ENCODE assay signal across 26 cellular contexts in genomic region chrX:69565247-69565815, GRCh38.
"Had no signal": no experiment of that assay in that cellular context is flagged by ENCODE, and none has a peak within 500 bp of the region (broad histone marks: within the 10 kb centered on the region; RNA-seq: fewer than 3 reads in every experiment).

No MANE protein-coding gene starts in this region.

- H3K79me2 ChIP-seq: parathyroid adenoma had no signal

- H3K27me3 Mint-ChIP-seq: memory B cell, type B pancreatic cell had no signal

- H3K9me3 ChIP-seq: esophagus muscularis mucosa, mucosa of descending colon, prostate gland, sigmoid colon, thyroid gland had no signal

- H3K27ac Mint-ChIP-seq: effector memory CD8-positive, alpha-beta T cell; memory B cell; mesothelial cell of epicardium; naive B cell; natural killer cell treated with Interleukin-12 subunit alpha and Interleukin-12 subunit beta and Interleukin-15 and Interleukin-18, amount 100 ng/mL, for 72 hours; neural progenitor cell; stimulated activated effector memory CD8-positive, alpha-beta T cell treated with anti-CD3 and anti-CD28 coated beads, Interleukin-12 subunit alpha, Interleukin-12 subunit beta, amount 100 ng/mL, for 72 hours; type B pancreatic cell had no signal

- H3K4me1 ChIP-seq: esophagus muscularis mucosa, neural progenitor cell, parathyroid adenoma, prostate gland, sigmoid colon, stomach, thyroid gland had no signal

- H3K36me3 Mint-ChIP-seq: memory B cell; mesothelial cell of epicardium; naive B cell; natural killer cell treated with Interleukin-12 subunit alpha and Interleukin-12 subunit beta and Interleukin-15 and Interleukin-18, amount 100 ng/mL, for 72 hours; neural progenitor cell; stimulated activated effector memory CD8-positive, alpha-beta T cell treated with anti-CD3 and anti-CD28 coated beads, Interleukin-12 subunit alpha, Interleukin-12 subunit beta, amount 100 ng/mL, for 72 hours; type B pancreatic cell had no signal

- H3K4me3 Mint-ChIP-seq: effector memory CD8-positive, alpha-beta T cell; memory B cell; mesothelial cell of epicardium; naive B cell; natural killer cell treated with Interleukin-12 subunit alpha and Interleukin-12 subunit beta and Interleukin-15 and Interleukin-18, amount 100 ng/mL, for 72 hours; neural progenitor cell; stimulated activated effector memory CD8-positive, alpha-beta T cell treated with anti-CD3 and anti-CD28 coated beads, Interleukin-12 subunit alpha, Interleukin-12 subunit beta, amount 100 ng/mL, for 72 hours; type B pancreatic cell had no signal

- H3K9me3 Mint-ChIP-seq: memory B cell; naive B cell; natural killer cell treated with Interleukin-12 subunit alpha and Interleukin-12 subunit beta and Interleukin-15 and Interleukin-18, amount 100 ng/mL, for 72 hours; stimulated activated effector memory CD8-positive, alpha-beta T cell treated with anti-CD3 and anti-CD28 coated beads, Interleukin-12 subunit alpha, Interleukin-12 subunit beta, amount 100 ng/mL, for 72 hours; type B pancreatic cell had no signal

- ATAC-seq: effector memory CD8-positive, alpha-beta T cell; left lobe of liver; mucosa of descending colon; natural killer cell treated with Interleukin-12 subunit alpha and Interleukin-12 subunit beta and Interleukin-15 and Interleukin-18, amount 100 ng/mL, for 72 hours; right cardiac atrium; stimulated activated effector memory CD8-positive, alpha-beta T cell treated with anti-CD3 and anti-CD28 coated beads, Interleukin-12 subunit alpha, Interleukin-12 subunit beta, amount 100 ng/mL, for 72 hours had no signal

- H3K4me1 Mint-ChIP-seq: memory B cell; naive B cell; neural progenitor cell; stimulated activated effector memory CD8-positive, alpha-beta T cell treated with anti-CD3 and anti-CD28 coated beads, Interleukin-12 subunit alpha, Interleukin-12 subunit beta, amount 100 ng/mL, for 72 hours had no signal

- DNase-seq: cortex of kidney; effector memory CD8-positive, alpha-beta T cell; foreskin melanocyte; glutamatergic neuron; kidney; mucosa of descending colon; naive B cell; right cardiac atrium; sigmoid colon; stimulated activated CD4-positive, alpha-beta T cell treated with anti-CD3 and anti-CD28 coated beads, Interleukin-2, amount 100 ng/mL, for 24 hours; stimulated activated CD4-positive, alpha-beta T cell treated with anti-CD3 and anti-CD28 coated beads, Interleukin-4, amount 100 ng/mL, for 24 hours; stimulated activated naive CD4-positive, alpha-beta T cell treated with Interleukin-2 at 50 U/mL for 16 hours; stomach; thyroid gland had no signal

- H3K4me2 ChIP-seq: neural progenitor cell had no signal

- H3K27ac ChIP-seq: epithelial cell of prostate, esophagus muscularis mucosa, neural progenitor cell, parathyroid adenoma, prostate gland, sigmoid colon, stomach, thyroid gland had no signal

- H3K4me3 ChIP-seq: esophagus muscularis mucosa, lung, mucosa of descending colon, neural progenitor cell, prostate gland, sigmoid colon, stomach, thyroid gland had no signal

- H3K9ac ChIP-seq: neural progenitor cell, parathyroid adenoma had no signal

- H2AFZ ChIP-seq: neural progenitor cell, parathyroid adenoma had no signal

- H3K27me3 ChIP-seq: esophagus muscularis mucosa, neural progenitor cell, sigmoid colon, stomach, thyroid gland had no signal

- H3K36me3 ChIP-seq: esophagus muscularis mucosa, neural progenitor cell, prostate gland, sigmoid colon, stomach, thyroid gland had no signal
